Comparison of ENCODE assay signal across 1 cellular context in genomic region chr2:205321240-205321639, GRCh38.
TF ChIP-seq lines count a peak whose summit lies in the region.

No MANE protein-coding gene starts in this region.

TF ChIP-seq in GM23338, 12 proteins besides CTCF, POLR2A, EP300 and RAD21 (continued from another document):
- TF ChIP-seq REST (IDR thresholded peaks at IDR 0.05; ENCODE audit: unreplicated experiment) (no peak), STAT1 (IDR thresholded peaks at IDR 0.05; ENCODE audit: unreplicated experiment) (no peak), ZNF114 (CRISPR knock-in tag; IDR thresholded peaks at IDR 0.05) (no peak), NANOG (IDR thresholded peaks at IDR 0.05; ENCODE audit: borderline replicate concordance) (no peak)
- TF ChIP-seq, protein P1, sequence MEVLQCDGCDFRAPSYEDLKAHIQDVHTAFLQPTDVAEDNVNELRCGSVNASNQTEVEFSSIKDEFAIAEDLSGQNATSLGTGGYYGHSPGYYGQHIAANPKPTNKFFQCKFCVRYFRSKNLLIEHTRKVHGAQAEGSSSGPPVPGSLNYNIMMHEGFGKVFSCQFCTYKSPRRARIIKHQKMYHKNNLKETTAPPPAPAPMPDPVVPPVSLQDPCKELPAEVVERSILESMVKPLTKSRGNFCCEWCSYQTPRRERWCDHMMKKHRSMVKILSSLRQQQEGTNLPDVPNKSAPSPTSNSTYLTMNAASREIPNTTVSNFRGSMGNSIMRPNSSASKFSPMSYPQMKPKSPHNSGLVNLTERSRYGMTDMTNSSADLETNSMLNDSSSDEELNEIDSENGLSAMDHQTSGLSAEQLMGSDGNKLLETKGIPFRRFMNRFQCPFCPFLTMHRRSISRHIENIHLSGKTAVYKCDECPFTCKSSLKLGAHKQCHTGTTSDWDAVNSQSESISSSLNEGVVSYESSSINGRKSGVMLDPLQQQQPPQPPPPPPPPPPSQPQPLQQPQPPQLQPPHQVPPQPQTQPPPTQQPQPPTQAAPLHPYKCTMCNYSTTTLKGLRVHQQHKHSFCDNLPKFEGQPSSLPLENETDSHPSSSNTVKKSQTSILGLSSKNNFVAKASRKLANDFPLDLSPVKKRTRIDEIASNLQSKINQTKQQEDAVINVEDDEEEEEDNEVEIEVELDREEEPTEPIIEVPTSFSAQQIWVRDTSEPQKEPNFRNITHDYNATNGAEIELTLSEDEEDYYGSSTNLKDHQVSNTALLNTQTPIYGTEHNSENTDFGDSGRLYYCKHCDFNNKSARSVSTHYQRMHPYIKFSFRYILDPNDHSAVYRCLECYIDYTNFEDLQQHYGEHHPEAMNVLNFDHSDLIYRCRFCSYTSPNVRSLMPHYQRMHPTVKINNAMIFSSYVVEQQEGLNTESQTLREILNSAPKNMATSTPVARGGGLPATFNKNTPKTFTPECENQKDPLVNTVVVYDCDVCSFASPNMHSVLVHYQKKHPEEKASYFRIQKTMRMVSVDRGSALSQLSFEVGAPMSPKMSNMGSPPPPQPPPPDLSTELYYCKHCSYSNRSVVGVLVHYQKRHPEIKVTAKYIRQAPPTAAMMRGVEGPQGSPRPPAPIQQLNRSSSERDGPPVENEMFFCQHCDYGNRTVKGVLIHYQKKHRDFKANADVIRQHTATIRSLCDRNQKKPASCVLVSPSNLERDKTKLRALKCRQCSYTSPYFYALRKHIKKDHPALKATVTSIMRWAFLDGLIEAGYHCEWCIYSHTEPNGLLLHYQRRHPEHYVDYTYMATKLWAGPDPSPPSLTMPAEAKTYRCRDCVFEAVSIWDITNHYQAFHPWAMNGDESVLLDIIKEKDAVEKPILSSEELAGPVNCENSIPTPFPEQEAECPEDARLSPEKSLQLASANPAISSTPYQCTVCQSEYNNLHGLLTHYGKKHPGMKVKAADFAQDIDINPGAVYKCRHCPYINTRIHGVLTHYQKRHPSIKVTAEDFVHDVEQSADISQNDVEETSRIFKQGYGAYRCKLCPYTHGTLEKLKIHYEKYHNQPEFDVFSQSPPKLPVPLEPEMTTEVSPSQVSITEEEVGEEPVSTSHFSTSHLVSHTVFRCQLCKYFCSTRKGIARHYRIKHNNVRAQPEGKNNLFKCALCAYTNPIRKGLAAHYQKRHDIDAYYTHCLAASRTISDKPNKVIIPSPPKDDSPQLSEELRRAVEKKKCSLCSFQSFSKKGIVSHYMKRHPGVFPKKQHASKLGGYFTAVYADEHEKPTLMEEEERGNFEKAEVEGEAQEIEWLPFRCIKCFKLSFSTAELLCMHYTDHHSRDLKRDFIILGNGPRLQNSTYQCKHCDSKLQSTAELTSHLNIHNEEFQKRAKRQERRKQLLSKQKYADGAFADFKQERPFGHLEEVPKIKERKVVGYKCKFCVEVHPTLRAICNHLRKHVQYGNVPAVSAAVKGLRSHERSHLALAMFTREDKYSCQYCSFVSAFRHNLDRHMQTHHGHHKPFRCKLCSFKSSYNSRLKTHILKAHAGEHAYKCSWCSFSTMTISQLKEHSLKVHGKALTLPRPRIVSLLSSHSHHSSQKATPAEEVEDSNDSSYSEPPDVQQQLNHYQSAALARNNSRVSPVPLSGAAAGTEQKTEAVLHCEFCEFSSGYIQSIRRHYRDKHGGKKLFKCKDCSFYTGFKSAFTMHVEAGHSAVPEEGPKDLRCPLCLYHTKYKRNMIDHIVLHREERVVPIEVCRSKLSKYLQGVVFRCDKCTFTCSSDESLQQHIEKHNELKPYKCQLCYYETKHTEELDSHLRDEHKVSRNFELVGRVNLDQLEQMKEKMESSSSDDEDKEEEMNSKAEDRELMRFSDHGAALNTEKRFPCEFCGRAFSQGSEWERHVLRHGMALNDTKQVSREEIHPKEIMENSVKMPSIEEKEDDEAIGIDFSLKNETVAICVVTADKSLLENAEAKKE (CRISPR knock-in tag; IDR thresholded peaks at IDR 0.05), result no peak
